Comparison of ENCODE assay signal across 12 cellular contexts in the genomic region with DNA sequence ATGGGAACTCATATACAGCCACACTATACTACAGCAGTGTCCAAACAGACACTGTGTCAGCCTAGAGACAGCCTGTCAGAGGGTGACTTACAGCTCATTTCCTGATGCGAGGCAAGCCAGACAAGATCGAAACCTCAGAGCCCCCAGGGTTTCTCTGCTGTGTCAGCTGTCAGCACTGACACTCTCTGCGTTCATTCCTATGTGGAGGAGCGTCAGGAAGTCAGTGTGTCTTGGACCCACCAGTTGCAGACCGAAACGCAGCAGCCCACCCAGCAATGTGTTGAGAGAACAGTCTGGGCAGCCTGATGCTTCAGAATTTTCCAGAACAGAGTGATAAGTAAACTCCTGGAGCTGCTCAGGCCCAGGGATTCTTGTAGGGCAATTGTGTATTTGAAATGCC. TPM values are rescaled to one million over a fixed set of nuclear protein-coding genes. Genes with fewer than 3 reads are reported as not detected.
A peak's percentile ranks its signal among the peaks of the same experiment; 100 is the strongest.
DNase-seq lines count a peak whose midpoint lies in the region; ATAC-seq and TF ChIP-seq lines count a peak whose summit lies in the region.
"Had no signal": no experiment of that assay in that cellular context is flagged by ENCODE, and none has a peak within 500 bp of the region (broad histone marks: within the 10 kb centered on the region; RNA-seq: fewer than 3 reads in every experiment).

No MANE protein-coding gene starts in this region.

- no peaks in the 10 kb centered on the region for H4K20me1 ChIP-seq in SK-N-SH (ENCODE audit: insufficient read depth)

- H3K36me3 ChIP-seq in SK-N-SH (replicated peaks in 1 of 2; ENCODE audit: control insufficient read depth in 1 of 2, insufficient read depth in 2 of 2, low read length in 1 of 2), result no peaks in the 10 kb centered on the region
- no peaks in the 10 kb centered on the region for H3K36me3 ChIP-seq in body of pancreas (replicated peaks in 1 of 2; ENCODE audit: insufficient read depth in 1 of 2, low read depth in 2 of 2)

- H3K9me2 ChIP-seq in SK-N-SH, result no peaks in the 10 kb centered on the region

- 28% methylated on average over 4 of the region's 6 CpGs for WGBS in SK-N-SH (ENCODE audit: low lambda C conversion rate)
- WGBS in body of pancreas, 2 donors, result 26 to 33% methylated on average over 6 of the region's 6 CpGs

- in situ Hi-C loops in KBM-7 (cut with MboI; ENCODE audit: low pct_unique_long_range_greater_than_20kb, low sequenced_read_pairs), result no loop called here

- no peak overlapping the region for H3K4me3 ChIP-seq in SK-N-SH (ENCODE audit: low read depth in 2 of 2, low read length in 1 of 2)
- H3K4me3 ChIP-seq in body of pancreas, result no peak overlapping the region
- H3K4me3 ChIP-seq: GM23338 had no signal

- H3K4me1 ChIP-seq in SK-N-SH (ENCODE audit: control insufficient read depth in 1 of 2, insufficient read depth in 2 of 2, low read depth in 1 of 2, low read length in 1 of 2) (peaks cover 0 to 6% of the 10 kb centered on the region in 2 experiments; a peak in 2 of 4 replicates), body of pancreas (no peaks in the 10 kb centered on the region)

- TF ChIP-seq RAD21 in SK-N-SH (IDR thresholded peaks at IDR 0.05; ENCODE audit: low read length), result no peak

- no peak overlapping the region for H3K4me2 ChIP-seq in SK-N-SH
- H3K4me2 ChIP-seq: GM23338 had no signal

- intact Hi-C loops in body of pancreas (cut with DNase I), result no loop called here

- H3K27me3 ChIP-seq in SK-N-SH (ENCODE audit: insufficient read depth) (peaks cover 51% of the 10 kb centered on the region), body of pancreas (peaks cover 0 to 4% of the 10 kb centered on the region in 2 donors)

- no peaks in the 10 kb centered on the region for H3K79me2 ChIP-seq in SK-N-SH (ENCODE audit: insufficient read depth)

- ATAC-seq in GM18505 (IDR thresholded peaks at IDR 0.05; ENCODE audit: unreplicated experiment) (no peak), body of pancreas (no peak)
- ATAC-seq: esophagus mucosa, GM23338 had no signal

- 0 out of 4 replicates have a peak, but pooled peaks of 1 of the 2 experiments have one; percentile 18 for TF ChIP-seq EP300 in SK-N-SH (IDR thresholded peaks at IDR 0.05; ENCODE audit: borderline replicate concordance in 1 of 2, low read depth in 1 of 2, low read length in 1 of 2)

- CTCF ChIA-PET in SK-N-SH (lab: Yijun Ruan, JAX), result interaction anchor here (0.7 to 4.1 kb wide), 8 partner anchors 10 to 234 kb away, joined by 3 to 21 read pairs (median 4); partner anchors contain the start of gene MAPT

- H3F3A ChIP-seq in SK-N-SH (replicated peaks; ENCODE audit: insufficient read depth), result no peaks in the 10 kb centered on the region

- H3K27ac ChIP-seq in SK-N-SH (ENCODE audit: low read depth in 2 of 2, low read length in 1 of 2), result no peak overlapping the region
- no peak overlapping the region for H3K27ac ChIP-seq in body of pancreas
- H3K27ac ChIP-seq: VCaP had no signal

- TF ChIP-seq POLR2A in GM18505 (IDR thresholded peaks at IDR 0.05; ENCODE audit: borderline replicate concordance, extremely low read depth, insufficient read depth, insufficient read length), result no peak
- TF ChIP-seq POLR2A in body of pancreas (IDR thresholded peaks at IDR 0.05), result no peak

- no peak overlapping the region for H2AFZ ChIP-seq in SK-N-SH (ENCODE audit: low read depth)
- H2AFZ ChIP-seq: GM23338 had no signal

- POLR2A ChIA-PET in SK-N-SH (lab: Yijun Ruan, JAX), result interaction anchor here (0.6 to 1.1 kb wide), 2 partner anchors 13 to 717 kb away, joined by 3 read pairs; no protein-coding TSS in a partner anchor

- TF ChIP-seq CTCF in SK-N-SH (IDR thresholded peaks at IDR 0.05), result no peak
- TF ChIP-seq CTCF in body of pancreas (IDR thresholded peaks at IDR 0.05), result no peak

- DNase-seq in KBM-7 (peak; percentile 28), SK-N-SH (peak; percentile 63), SIG-M5 treated with dmso at 0.1 percent for 504 hours (lab: John Stamatoyannopoulos, UW; ENCODE audit: unreplicated experiment) (no peak), body of pancreas (no peak)
- peak; percentile 77 for DNase-seq in activated effector memory CD4-positive, alpha-beta T cell treated with anti-CD3 and anti-CD28 coated beads, Interleukin-2, amount 50 U/mL, for 16 hours
- peak; percentile 54 for DNase-seq in stimulated activated CD4-positive, alpha-beta T cell treated with anti-CD3 and anti-CD28 coated beads, Interleukin-15, amount 100 ng/mL, for 24 hours
- DNase-seq: DMS79 had no signal

- no peak overlapping the region for H3K9ac ChIP-seq in SK-N-SH

- no peaks in the 10 kb centered on the region for H3K9me3 ChIP-seq in SK-N-SH
- no peaks in the 10 kb centered on the region for H3K9me3 ChIP-seq in body of pancreas

TF ChIP-seq in SK-N-SH, 30 proteins besides CTCF, POLR2A, EP300 and RAD21:
- TF ChIP-seq MXI1 (IDR thresholded peaks at IDR 0.05; ENCODE audit: low read depth, low read length) (peak; percentile 60; the same call in 1 of the 2 replicates), FOXM1 (IDR thresholded peaks at IDR 0.05; ENCODE audit: low read depth) (no peak)
TF ChIP-seq in SK-N-SH: peak in this region for 1.

RNA-seq across cellular contexts. Expression of gene MAPT, which starts 20.6 kb away (rescaled TPM):
- 0.47 and 0.74 TPM in 2 replicates for polyA plus RNA-seq in SK-N-SH (2012; rRNA removed)
- polyA plus RNA-seq in SK-N-SH (2012; cell fraction: cytosol; rRNA removed), result 0.33 and 0.49 TPM in 2 replicates
- polyA plus RNA-seq in SK-N-SH (2012; cell fraction: nucleus; rRNA removed), result 0.85 and 1.1 TPM in 2 replicates
- total RNA-seq in body of pancreas, result 1 to 10 TPM; 1.6 to 2.3 TPM

RNA-seq across cellular contexts. Expression of gene SPPL2C, which starts 29.0 kb away (rescaled TPM):
- not detected in 2 replicates for polyA plus RNA-seq in SK-N-SH (2012; rRNA removed)
- polyA plus RNA-seq in SK-N-SH (2012; cell fraction: cytosol; rRNA removed), result not detected in 2 replicates
- polyA plus RNA-seq in SK-N-SH (2012; cell fraction: nucleus; rRNA removed), result not detected in 2 replicates
- total RNA-seq in body of pancreas, result not detected
- total RNA-seq: esophagus mucosa, ureter had no signal
- polyA plus RNA-seq: GM23338 had no signal

Comparison
In these comparisons a context has a peak if more than half of its experiments do, and no peak if none do; other contexts are left out.
1. DNase-seq: peak in KBM-7 (single experiment), SK-N-SH (single experiment), activated effector memory CD4-positive, alpha-beta T cell treated with anti-CD3 and anti-CD28 coated beads, Interleukin-2, amount 50 U/mL, for 16 hours (single experiment) and stimulated activated CD4-positive, alpha-beta T cell treated with anti-CD3 and anti-CD28 coated beads, Interleukin-15, amount 100 ng/mL, for 24 hours (single experiment); none in SIG-M5 treated with dmso at 0.1 percent for 504 hours (single experiment) and body of pancreas (0 of 4).